Comparison of ENCODE assay signal across 25 cellular contexts in genomic region chr11:114031599-114032320, GRCh38. TPM values are rescaled to one million over a fixed set of nuclear protein-coding genes. Genes with fewer than 3 reads are reported as not detected.
DNase-seq lines count a peak whose midpoint lies in the region; ATAC-seq and TF ChIP-seq lines count a peak whose summit lies in the region.
"Had no signal": no experiment of that assay in that cellular context is flagged by ENCODE, and none has a peak within 500 bp of the region (broad histone marks: within the 10 kb centered on the region; RNA-seq: fewer than 3 reads in every experiment).

No MANE protein-coding gene starts in this region.

- H3K27me3 Mint-ChIP-seq in natural killer cell (ENCODE audit: low read depth in 2 of 2): peaks cover 16 to 41% of the 10 kb centered on the region in 2 donors

- H3K36me3 ChIP-seq in PC-3 (ENCODE audit: low read depth, low read length) (no peaks in the 10 kb centered on the region), skeletal muscle satellite cell (ENCODE audit: insufficient read depth, low read length) (no peaks in the 10 kb centered on the region), mammary epithelial cell (ENCODE audit: insufficient read depth, low read length) (no peaks in the 10 kb centered on the region)
- H3K36me3 ChIP-seq: BE2C had no signal

- DNase-seq in DMS53 (lab: John Stamatoyannopoulos, UW) (peak; percentile 61), PC-3 (peak; percentile 25), myocyte (ENCODE audit: low read depth) (peak; percentile 15), natural killer cell (no peak), islet precursor cell (no peak), mammary epithelial cell (no peak), middle frontal gyrus (ENCODE audit: extremely low spot score, low spot score) (no peak)
- DNase-seq: BE2C; CD4-positive, alpha-beta T cell; COR-L47; DMS 273 treated with DMSO at 0.1 percent for 48 hours; KG1; NCI-H1105; NCI-H2029 treated with DMSO at 0.1 percent for 48 hours; NCI-H2171; NCI-H345; NCI-H524; PC-9; RPMI8226; SHP77 had no signal

- H3K9me3 Mint-ChIP-seq in natural killer cell: no peaks in the 10 kb centered on the region
- H3K9me3 Mint-ChIP-seq: CD4-positive, alpha-beta T cell had no signal

- intact Hi-C loops in PC-3 (cut with micrococcal nuclease) (no loop called here), natural killer cell (cut with micrococcal nuclease) (loop anchor here (10.0 kb wide), 1 partner anchor 117 kb away; no protein-coding TSS in a partner anchor), mammary epithelial cell (cut with micrococcal nuclease) (no loop called here)

- H3K4me3 ChIP-seq in PC-3 (ENCODE audit: low read length) (no peak overlapping the region), skeletal muscle satellite cell (ENCODE audit: low read length) (peak overlapping the region; percentile 32), mammary epithelial cell (replicated peaks in 1 of 3; ENCODE audit: insufficient read depth in 1 of 3, low read depth in 2 of 3, low read length in 3 of 3) (no peak overlapping the region)
- H3K4me3 ChIP-seq: A549, PC-9 had no signal

- in situ Hi-C loops in mammary epithelial cell (cut with MboI; ENCODE audit: low sequenced_read_pairs in 2 of 2): loop anchor here (10.0 kb wide), 1 partner anchor 233 kb away; no protein-coding TSS in a partner anchor

- H3K4me2 ChIP-seq in PC-3 (ENCODE audit: low read length) (no peak overlapping the region), skeletal muscle satellite cell (ENCODE audit: low read length) (peak overlapping the region; percentile 52), mammary epithelial cell (ENCODE audit: insufficient read depth, low read depth, low read length) (no peak overlapping the region)
- H3K4me2 ChIP-seq: A549, PC-9 had no signal

- no peak overlapping the region for H3K4me3 Mint-ChIP-seq in natural killer cell
- H3K4me3 Mint-ChIP-seq: CD4-positive, alpha-beta T cell had no signal

- peaks cover 34% of the 10 kb centered on the region for H3K27me3 ChIP-seq in PC-3 (ENCODE audit: low read length)
- peaks cover 39% of the 10 kb centered on the region for H3K27me3 ChIP-seq in skeletal muscle satellite cell (ENCODE audit: control insufficient read depth, insufficient read depth, low read length)
- no peaks in the 10 kb centered on the region for H3K27me3 ChIP-seq in mammary epithelial cell (ENCODE audit: insufficient read depth, low read length)

- H3K27ac ChIP-seq in PC-3 (ENCODE audit: low read length) (no peak overlapping the region), mammary epithelial cell (ENCODE audit: insufficient read depth, low read depth, low read length) (no peak overlapping the region)
- H3K27ac ChIP-seq: A549, PC-9 had no signal

- peaks cover 6 to 8% of the 10 kb centered on the region in 2 donors for H3K4me1 Mint-ChIP-seq in natural killer cell

- no peak overlapping the region for H3K27ac Mint-ChIP-seq in natural killer cell
- H3K27ac Mint-ChIP-seq: CD4-positive, alpha-beta T cell had no signal

- CTCF ChIA-PET in PC-3 (lab: Charles Lee): no interaction called here
- CTCF ChIA-PET in mammary epithelial cell (lab: Charles Lee; ENCODE audit: low non-redundant PET): no interaction called here

- H3F3A ChIP-seq in PC-3 (ENCODE audit: low read length, unreplicated experiment): no peaks in the 10 kb centered on the region

- H3K9ac ChIP-seq in PC-3 (ENCODE audit: low read length) (no peak overlapping the region), skeletal muscle satellite cell (ENCODE audit: low read depth, low read length) (peak overlapping the region; percentile 2), mammary epithelial cell (ENCODE audit: insufficient read depth, low read length) (no peak overlapping the region)

- no peak for ATAC-seq in PC-3
- no peak for ATAC-seq in natural killer cell
- ATAC-seq: A549 had no signal

- WGBS in mammary epithelial cell (ENCODE audit: low coverage, missing lambda C conversion rate): 83% methylated on average over 11 of the region's 13 CpGs

- H4K20me1 ChIP-seq in PC-3 (ENCODE audit: low read length) (no peaks in the 10 kb centered on the region), mammary epithelial cell (ENCODE audit: insufficient read depth, low read length) (no peaks in the 10 kb centered on the region)

- BruUV-seq in PC-3 (replicated peaks; lab: Mats Ljungman, UMichigan) (no TSS peak), mammary epithelial cell (replicated peaks; lab: Mats Ljungman, UMichigan) (no TSS peak)

- dilution Hi-C loops in mammary epithelial cell (cut with HindIII; ENCODE audit: low sequenced_read_pairs): loop anchor here (5.0 kb wide), 2 partner anchors 66 to 231 kb away; no protein-coding TSS in a partner anchor

- H3K9me2 ChIP-seq in PC-3 (replicated peaks; ENCODE audit: low read length): no peaks in the 10 kb centered on the region

- no peaks in the 10 kb centered on the region for H3K36me3 Mint-ChIP-seq in natural killer cell

- H3K79me2 ChIP-seq in PC-3 (ENCODE audit: low read length): no peaks in the 10 kb centered on the region
- H3K79me2 ChIP-seq in mammary epithelial cell (ENCODE audit: insufficient read depth, low read length): no peaks in the 10 kb centered on the region

- H3K9me3 ChIP-seq in PC-3 (ENCODE audit: low read length) (no peaks in the 10 kb centered on the region), skeletal muscle satellite cell (replicated peaks; ENCODE audit: low read length) (no peaks in the 10 kb centered on the region), mammary epithelial cell (replicated peaks; ENCODE audit: insufficient read depth, low read length) (no peaks in the 10 kb centered on the region)
- H3K9me3 ChIP-seq: A549, BE2C had no signal

- POLR2A ChIA-PET in PC-3 (lab: Charles Lee; ENCODE audit: unreplicated experiment): no interaction called here

- TF ChIP-seq CTCF in PC-3 (conservative IDR thresholded peaks at IDR 0.05; ENCODE audit: low read depth, low read length) (no peak), natural killer cell (IDR thresholded peaks at IDR 0.05) (no peak), mammary epithelial cell (conservative IDR thresholded peaks at IDR 0.05 in 1 of 2, IDR thresholded peaks at IDR 0.05 in 1 of 2; ENCODE audit: extremely low read depth in 1 of 2, insufficient read depth in 1 of 2, low read depth in 1 of 2, low read length in 2 of 2) (no peak)

- peaks cover 10% of the 10 kb centered on the region; the same call in 1 of the 2 replicates for H3K4me1 ChIP-seq in PC-3 (ENCODE audit: insufficient read depth, low read length)
- peaks cover 19% of the 10 kb centered on the region for H3K4me1 ChIP-seq in skeletal muscle satellite cell (ENCODE audit: control insufficient read depth, insufficient read depth, low read length)
- H3K4me1 ChIP-seq in mammary epithelial cell (ENCODE audit: insufficient read depth, low read length): no peaks in the 10 kb centered on the region
- H3K4me1 ChIP-seq: BE2C had no signal

- H2AFZ ChIP-seq in PC-3 (ENCODE audit: low read length): no peak overlapping the region
- H2AFZ ChIP-seq in mammary epithelial cell (ENCODE audit: low read depth, low read length): no peak overlapping the region
- H2AFZ ChIP-seq: PC-9 had no signal

RNA-seq across cellular contexts. Expression of gene ZBTB16, which starts 27.8 kb away (rescaled TPM):
- total RNA-seq in PC-3 (2014; rRNA removed) (not detected in 2 replicates), myocyte (0.53 and 0.78 TPM in 2 replicates), natural killer cell (100 to 1,000 TPM; 104 to 224 (median 156) TPM), mammary epithelial cell (10 to 100 TPM in 1 of 2 donors, 1 to 10 TPM in 1; 1.6 to 20.2 TPM)
- polyA plus RNA-seq in myocyte (2012): not detected
- 32.5 and 36.2 TPM in 2 replicates for total RNA-seq in skeletal muscle satellite cell (2012; rRNA removed)
- 0.48 TPM for polyA plus RNA-seq in mammary epithelial cell
- polyA minus RNA-seq in mammary epithelial cell: 1.7 TPM
- total RNA-seq: G401, H4, HT1080 had no signal
- polyA plus RNA-seq: A549 had no signal

RNA-seq across cellular contexts. Expression of gene HTR3A, which starts 56.9 kb away (rescaled TPM):
- not detected in 2 replicates for total RNA-seq in PC-3 (2014; rRNA removed)
- total RNA-seq in myocyte: not detected in 2 replicates
- not detected for polyA plus RNA-seq in myocyte (2012)
- total RNA-seq in skeletal muscle satellite cell (2012; rRNA removed): not detected in 2 replicates
- not detected for total RNA-seq in natural killer cell
- total RNA-seq in mammary epithelial cell: not detected
- not detected for polyA plus RNA-seq in mammary epithelial cell
- not detected for polyA minus RNA-seq in mammary epithelial cell
- total RNA-seq: CD4-positive, alpha-beta T cell; G401; H4; HT1080; PC-9 had no signal
- polyA plus RNA-seq: A549 had no signal

Comparison
In these comparisons a context has a peak if more than half of its experiments do, and no peak if none do; other contexts are left out.
1. DNase-seq: peak in DMS53 (single experiment), PC-3 (single experiment) and myocyte (single experiment); none in natural killer cell (single experiment), islet precursor cell (single experiment), mammary epithelial cell (single experiment) and middle frontal gyrus (single experiment).
2. RNA of gene ZBTB16, which starts 27.8 kb away (total RNA-seq): 104 to 224 TPM in natural killer cell; 1.6 to 20.2 TPM in mammary epithelial cell, 0.53 to 0.78 TPM in myocyte and not detected in PC-3; every median in the first group is over 4 times any median in the second.